16 cellular contexts compared by ENCODE assay signal in the genomic region with DNA sequence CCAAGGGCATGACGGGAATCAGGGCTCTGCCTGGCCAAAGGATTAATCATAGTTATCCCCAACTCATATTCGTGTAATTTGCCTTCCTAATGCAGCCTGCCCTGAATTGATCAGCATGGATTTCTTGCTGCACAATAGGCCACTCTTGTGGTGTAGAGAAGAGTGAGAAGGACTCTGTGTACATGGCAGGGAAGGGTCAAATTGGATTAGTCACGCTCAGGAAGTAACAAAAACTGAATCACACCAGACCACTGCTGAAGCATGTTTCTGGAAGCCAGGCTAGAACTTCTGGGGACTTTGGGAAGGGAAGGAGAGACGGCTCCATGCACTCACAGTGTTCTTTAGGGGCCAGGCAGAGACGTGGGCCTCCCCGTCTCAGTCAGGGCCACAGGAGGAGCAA.
DNase-seq lines count a peak whose midpoint lies in the region; ATAC-seq, FAIRE-seq and TF ChIP-seq lines count a peak whose summit lies in the region.
"Had no signal": no experiment of that assay in that cellular context is flagged by ENCODE, and none has a peak within 500 bp of the region (broad histone marks: within the 10 kb centered on the region; RNA-seq: fewer than 3 reads in every experiment).

No MANE protein-coding gene starts in this region.

- TF ChIP-seq CTCF in choroid plexus epithelial cell (conservative IDR thresholded peaks at IDR 0.05; ENCODE audit: low read depth, low read length) = no peak

- ATAC-seq in HG02840 (IDR thresholded peaks at IDR 0.05; ENCODE audit: low FRiP score, unreplicated experiment) (no peak), GM19023 (IDR thresholded peaks at IDR 0.05; ENCODE audit: unreplicated experiment) (no peak), HG03432 (IDR thresholded peaks at IDR 0.05; ENCODE audit: unreplicated experiment) (no peak)
- ATAC-seq: esophagus mucosa; stimulated activated naive CD8-positive, alpha-beta T cell treated with anti-CD3 and anti-CD28 coated beads, Interleukin-15, Interleukin-2, amounts not matched to agents 100 U/mL and 50 U/mL, for 24 hours had no signal

- no peak for TF ChIP-seq POLR2A in GM12892 (IDR thresholded peaks at IDR 0.05; ENCODE audit: low read depth, low read length)

- DNase-seq in GM12892 (ENCODE audit: insufficient read length) (no peak), MV-4-11 (lab: John Stamatoyannopoulos, UW) (peak; percentile 2), choroid plexus epithelial cell (ENCODE audit: low read depth) (peak; percentile 6), retina (peak; percentile 52)
- DNase-seq: activated T-cell treated with anti-CD3 and anti-CD28 coated beads, Interleukin-2, amount 50 U/mL, for 48 hours; aorta; NCI-H2171; NCI-H524 treated with DMSO at 0.1 percent for 48 hours; stimulated activated CD4-positive, alpha-beta T cell treated with anti-CD3 and anti-CD28 coated beads, Interleukin-4, amount 100 ng/mL, for 24 hours; stimulated activated naive CD8-positive, alpha-beta T cell treated with anti-CD3 and anti-CD28 coated beads, Interleukin-15, Interleukin-2, amounts not matched to agents 100 U/mL and 50 U/mL, for 24 hours; T1000; thyroid gland had no signal

- peak; percentile 54 for FAIRE-seq in GM12892 (lab: Jason Lieb, UNC)

- no peak overlapping the region for H3K4me3 ChIP-seq in choroid plexus epithelial cell (ENCODE audit: low read depth, low read length)
- H3K4me3 ChIP-seq: thyroid gland had no signal
